ENCODE assay signal across 8 cellular contexts in the genomic region with DNA sequence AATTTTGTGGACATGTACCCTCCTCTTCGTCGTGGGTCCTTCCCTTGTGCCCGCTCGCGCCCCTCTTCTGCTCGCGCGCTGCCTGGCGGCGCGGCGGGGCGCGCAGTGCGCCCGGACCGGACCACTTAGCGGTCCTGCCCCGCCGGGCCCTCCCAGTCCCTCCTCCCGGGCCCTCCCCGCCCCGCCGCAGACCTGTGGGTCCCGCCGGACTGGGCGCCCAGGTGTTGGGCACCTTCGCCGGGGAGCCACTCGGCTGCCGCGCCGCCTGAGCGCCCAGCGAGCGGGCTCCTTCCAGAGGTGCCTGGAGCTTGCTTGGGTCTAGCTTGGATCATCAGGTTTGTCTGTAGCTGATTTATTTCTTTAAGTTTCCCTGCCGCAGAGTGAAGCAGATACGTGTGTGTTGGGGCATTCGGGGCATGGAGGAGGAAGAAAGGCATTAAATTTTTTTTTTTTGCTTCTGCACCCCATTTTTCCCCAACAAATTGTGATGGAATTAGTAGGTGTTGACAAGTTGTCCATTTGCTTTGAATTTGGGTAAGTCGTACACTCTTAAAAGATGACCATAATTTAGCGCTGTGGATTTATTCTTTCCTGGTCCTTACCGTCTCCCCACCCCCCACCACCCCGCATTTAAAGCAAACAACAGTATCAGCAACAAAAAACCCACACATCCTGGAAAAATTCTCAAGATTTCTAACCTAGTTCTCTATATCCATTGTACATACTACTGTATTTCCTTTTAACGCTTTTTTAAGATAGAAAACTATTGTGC. TPM values are rescaled to one million over a fixed set of nuclear protein-coding genes. Genes with fewer than 3 reads are reported as not detected.
DNase-seq lines count a peak whose midpoint lies in the region; ATAC-seq and TF ChIP-seq lines count a peak whose summit lies in the region.

No MANE protein-coding gene starts in this region.

- peak overlapping the region; percentile 97 for H3K27ac ChIP-seq in HUES64 (ENCODE audit: low read depth, low read length)
- H3K27ac ChIP-seq in mammary epithelial cell (ENCODE audit: insufficient read depth, low read depth, low read length), result peak overlapping the region; percentile 92

- peak; percentile 21 for ATAC-seq in GM21576 (IDR thresholded peaks at IDR 0.05; ENCODE audit: unreplicated experiment)

- H3K27me3 ChIP-seq in HUES64 (ENCODE audit: insufficient read depth, low read length) (no peaks in the 10 kb centered on the region), mammary epithelial cell (ENCODE audit: insufficient read depth, low read length) (no peaks in the 10 kb centered on the region), kidney epithelial cell (ENCODE audit: control insufficient read depth, insufficient read depth, low read length) (no peaks in the 10 kb centered on the region)

- CTCF ChIA-PET in mammary epithelial cell (lab: Charles Lee; ENCODE audit: low non-redundant PET), result interaction anchor here (0.6 to 0.7 kb wide), 3 partner anchors 8 to 78 kb away, joined by 3 to 7 read pairs (median 6); no protein-coding TSS in a partner anchor

- intact Hi-C loops in mammary epithelial cell (cut with micrococcal nuclease), result loop anchor here (2.0 to 5.0 kb wide), 3 partner anchors 38 to 358 kb away; no protein-coding TSS in a partner anchor

- in situ Hi-C loops in mammary epithelial cell (cut with MboI; ENCODE audit: low sequenced_read_pairs in 2 of 2), result no loop called here

- H3K9me3 ChIP-seq in HUES64 (ENCODE audit: insufficient read depth, low read depth, low read length) (no peaks in the 10 kb centered on the region), mammary epithelial cell (replicated peaks; ENCODE audit: insufficient read depth, low read length) (no peaks in the 10 kb centered on the region)

- peaks cover 47% of the 10 kb centered on the region for H3K4me1 ChIP-seq in HUES64 (ENCODE audit: insufficient read depth, low read length)
- peaks cover 39% of the 10 kb centered on the region for H3K4me1 ChIP-seq in mammary epithelial cell (ENCODE audit: insufficient read depth, low read length)

- peaks cover 17% of the 10 kb centered on the region for H3K36me3 ChIP-seq in HUES64 (ENCODE audit: insufficient read depth, low read length)
- no peaks in the 10 kb centered on the region for H3K36me3 ChIP-seq in mammary epithelial cell (ENCODE audit: insufficient read depth, low read length)
- H3K36me3 ChIP-seq in kidney epithelial cell (ENCODE audit: control insufficient read depth, insufficient read depth, low read length), result no peaks in the 10 kb centered on the region

- peak overlapping the region; percentile 80 for H3K9ac ChIP-seq in HUES64 (ENCODE audit: low read depth, low read length)
- peak overlapping the region; percentile 88 for H3K9ac ChIP-seq in mammary epithelial cell (ENCODE audit: insufficient read depth, low read length)

- TF ChIP-seq CTCF in mammary epithelial cell (conservative IDR thresholded peaks at IDR 0.05 in 1 of 2, IDR thresholded peaks at IDR 0.05 in 1 of 2; ENCODE audit: extremely low read depth in 1 of 2, insufficient read depth in 1 of 2, low read depth in 1 of 2, low read length in 2 of 2) (no peak), kidney epithelial cell (IDR thresholded peaks at IDR 0.05; ENCODE audit: insufficient read depth, low read length, poor library complexity, severe bottlenecking) (no peak)

- H3K4me2 ChIP-seq in mammary epithelial cell (ENCODE audit: insufficient read depth, low read depth, low read length), result peak overlapping the region; percentile 88

- H2AFZ ChIP-seq in mammary epithelial cell (ENCODE audit: low read depth, low read length), result peak overlapping the region; percentile 93

- DNase-seq in ELR (ENCODE audit: low read depth), result peak; percentile 52
- peak in 4 of 5 experiments; percentile 25 to 41 (median 28) for DNase-seq in T-helper 2 cell
- peak; percentile 65 for DNase-seq in mammary epithelial cell
- DNase-seq in kidney epithelial cell (ENCODE audit: low read depth), result no peak
- peak; percentile 46 to 56 for DNase-seq in stimulated activated CD4-positive, alpha-beta T cell treated with anti-CD3 and anti-CD28 coated beads, Interleukin-2, amount 100 ng/mL, for 24 hours
- no peak for DNase-seq in KG1 (lab: John Stamatoyannopoulos, UW)

- peaks cover 65% of the 10 kb centered on the region for H3K79me2 ChIP-seq in mammary epithelial cell (ENCODE audit: insufficient read depth, low read length)

- peak overlapping the region; percentile 87 for H3K4me3 ChIP-seq in HUES64 (ENCODE audit: low read length)
- H3K4me3 ChIP-seq in mammary epithelial cell (replicated peaks in 1 of 3; ENCODE audit: insufficient read depth in 1 of 3, low read depth in 2 of 3, low read length in 3 of 3), result peak overlapping the region; percentile 95 to 97 (median 97)
- H3K4me3 ChIP-seq in kidney epithelial cell (ENCODE audit: low read depth, low read length), result peak overlapping the region; percentile 69

- H4K20me1 ChIP-seq in mammary epithelial cell (ENCODE audit: insufficient read depth, low read length), result no peaks in the 10 kb centered on the region

- dilution Hi-C loops in mammary epithelial cell (cut with HindIII; ENCODE audit: low sequenced_read_pairs), result no loop called here

- TSS peak; percentile 37 for BruUV-seq in mammary epithelial cell (replicated peaks; lab: Mats Ljungman, UMichigan)

- WGBS in HUES64, result under 1% methylated on average over 43 of the region's 44 CpGs
- WGBS in mammary epithelial cell (ENCODE audit: low coverage, missing lambda C conversion rate), result 1% methylated on average over 8 of the region's 44 CpGs

RNA-seq across cellular contexts. Expression of a gene that starts 0.9 kb away (rescaled TPM):
- polyA plus RNA-seq in HUES64 (2013, experiment 1 of 2), result 48.1 TPM
- polyA plus RNA-seq in HUES64 (2013, experiment 2 of 2), result 44.0 TPM
- total RNA-seq in mammary epithelial cell, result 10 to 100 TPM; 51.2 to 57.7 TPM
- polyA plus RNA-seq in mammary epithelial cell, result 27.5 TPM
- polyA minus RNA-seq in mammary epithelial cell, result 25.5 TPM
- total RNA-seq in kidney epithelial cell, result 47.6 and 102 TPM in 2 replicates

Comparison
In these comparisons a context has a peak if more than half of its experiments do, and no peak if none do; other contexts are left out.
1. DNase-seq: peak in ELR (single experiment), T-helper 2 cell (4 of 5), mammary epithelial cell (single experiment) and stimulated activated CD4-positive, alpha-beta T cell treated with anti-CD3 and anti-CD28 coated beads, Interleukin-2, amount 100 ng/mL, for 24 hours (2 of 2); none in kidney epithelial cell (single experiment) and KG1 (single experiment).
2. Peak in every context shown above with its lines, with median percentiles within 50 percentile points of each other: H3K4me3 ChIP-seq.